ENCODE assay signal across 10 cellular contexts in genomic region chr17:42389902-42390301, GRCh38. TPM values are rescaled to one million over a fixed set of nuclear protein-coding genes. Genes with fewer than 3 reads are reported as not detected.
A peak's percentile ranks its signal among the peaks of the same experiment; 100 is the strongest.
DNase-seq lines count a peak whose midpoint lies in the region; ATAC-seq and TF ChIP-seq lines count a peak whose summit lies in the region.
"Had no signal": no experiment of that assay in that cellular context is flagged by ENCODE, and none has a peak within 500 bp of the region (broad histone marks: within the 10 kb centered on the region; RNA-seq: fewer than 3 reads in every experiment).

No MANE protein-coding gene starts in this region.

- no peak overlapping the region for H3K27ac ChIP-seq in CD8-positive, alpha-beta memory T cell (ENCODE audit: low read depth, low read length)
- peak overlapping the region; percentile 91 for H3K27ac ChIP-seq in OCI-LY3 (ENCODE audit: low read length)
- peak overlapping the region; percentile 99 for H3K27ac ChIP-seq in effector memory CD4-positive, alpha-beta T cell (ENCODE audit: insufficient read depth, low read length, poor library complexity, severe bottlenecking)

- no peak for DNase-seq in CD8-positive, alpha-beta memory T cell
- DNase-seq in effector memory CD4-positive, alpha-beta T cell: no peak
- no peak for DNase-seq in progenitor cell of endocrine pancreas (ENCODE audit: low spot score, unreplicated experiment)
- DNase-seq in ureter (ENCODE audit: low spot score): no peak
- no peak for DNase-seq in NCI-H82 treated with DMSO at 0.1 percent for 48 hours (lab: John Stamatoyannopoulos, UW; ENCODE audit: unreplicated experiment)
- DNase-seq: hippocampal formation, mucosa of descending colon, NCI-H1105 had no signal

- H3K4me1 ChIP-seq in CD8-positive, alpha-beta memory T cell (ENCODE audit: insufficient read depth, low read length): peaks cover 33% of the 10 kb centered on the region
- peaks cover 74% of the 10 kb centered on the region for H3K4me1 ChIP-seq in OCI-LY3 (ENCODE audit: low read length)
- peaks cover 6% of the 10 kb centered on the region for H3K4me1 ChIP-seq in effector memory CD4-positive, alpha-beta T cell (ENCODE audit: control insufficient read depth, insufficient read depth, low read length, poor library complexity, severe bottlenecking)

- TF ChIP-seq CTCF in OCI-LY3 (IDR thresholded peaks at IDR 0.05; ENCODE audit: low read depth, low read length) (no peak), progenitor cell of endocrine pancreas (IDR thresholded peaks at IDR 0.05; ENCODE audit: unreplicated experiment) (no peak)

- H3K27me3 ChIP-seq in CD8-positive, alpha-beta memory T cell (ENCODE audit: insufficient read depth, low read length, poor library complexity, severe bottlenecking): no peaks in the 10 kb centered on the region
- H3K27me3 ChIP-seq in OCI-LY3 (ENCODE audit: low read depth, low read length): no peaks in the 10 kb centered on the region
- H3K27me3 ChIP-seq in effector memory CD4-positive, alpha-beta T cell (replicated peaks; ENCODE audit: control insufficient read depth, insufficient read depth, low read length, poor library complexity, severe bottlenecking): no peaks in the 10 kb centered on the region

- H3K36me3 ChIP-seq in CD8-positive, alpha-beta memory T cell (ENCODE audit: insufficient read depth, low read length): no peaks in the 10 kb centered on the region
- H3K36me3 ChIP-seq in OCI-LY3 (replicated peaks; ENCODE audit: low read depth, low read length): peaks cover 23% of the 10 kb centered on the region
- H3K36me3 ChIP-seq in effector memory CD4-positive, alpha-beta T cell (ENCODE audit: control insufficient read depth, insufficient read depth, low read length): no peaks in the 10 kb centered on the region

- H3K9me3 ChIP-seq in CD8-positive, alpha-beta memory T cell (ENCODE audit: low read length): no peaks in the 10 kb centered on the region
- no peaks in the 10 kb centered on the region for H3K9me3 ChIP-seq in OCI-LY3 (ENCODE audit: insufficient read depth, low read length)
- H3K9me3 ChIP-seq in effector memory CD4-positive, alpha-beta T cell (ENCODE audit: control insufficient read depth, low read length): no peaks in the 10 kb centered on the region
- H3K9me3 ChIP-seq: mucosa of descending colon had no signal

- ATAC-seq in GM21515 (IDR thresholded peaks at IDR 0.05; ENCODE audit: unreplicated experiment): no peak
- ATAC-seq: mucosa of descending colon had no signal

- peaks cover 50% of the 10 kb centered on the region for H3K79me2 ChIP-seq in OCI-LY3 (ENCODE audit: low read length)

- H3K36me3 Mint-ChIP-seq in CD8-positive, alpha-beta memory T cell: peaks cover 0 to 17% (median 3%) of the 10 kb centered on the region in 3 donors
- H3K36me3 Mint-ChIP-seq in progenitor cell of endocrine pancreas (ENCODE audit: insufficient read depth): no peaks in the 10 kb centered on the region

- peaks cover 0 to 2% of the 10 kb centered on the region in 2 donors for H3K27me3 Mint-ChIP-seq in CD8-positive, alpha-beta memory T cell
- H3K27me3 Mint-ChIP-seq in progenitor cell of endocrine pancreas: peaks cover 14% of the 10 kb centered on the region

- peaks cover 29 to 48% (median 36%) of the 10 kb centered on the region in 3 donors for H3K4me1 Mint-ChIP-seq in CD8-positive, alpha-beta memory T cell
- peaks cover 25% of the 10 kb centered on the region for H3K4me1 Mint-ChIP-seq in progenitor cell of endocrine pancreas (ENCODE audit: low read depth)

- peak overlapping the region; percentile 83 for H3K4me2 ChIP-seq in OCI-LY3 (ENCODE audit: low read length)

- POLR2A ChIA-PET in CD8-positive, alpha-beta memory T cell (lab: Charles Lee): interaction anchor here (1.0 to 2.0 kb wide), 2 partner anchors 10 to 49 kb away, joined by 4 to 9 read pairs; no protein-coding TSS in a partner anchor

- peaks cover 27% of the 10 kb centered on the region for H4K20me1 ChIP-seq in OCI-LY3 (ENCODE audit: insufficient read depth, low read length)

- H3K4me3 Mint-ChIP-seq in CD8-positive, alpha-beta memory T cell: peak overlapping the region in 5 of 7 donors; percentile 28 to 94 (median 88)
- H3K4me3 Mint-ChIP-seq in progenitor cell of endocrine pancreas (ENCODE audit: low read depth): peak overlapping the region; percentile 44

- peak overlapping the region; percentile 73 for H3K9ac ChIP-seq in OCI-LY3 (ENCODE audit: low read length)

- CTCF ChIA-PET in CD8-positive, alpha-beta memory T cell (lab: Charles Lee): interaction anchor here (0.7 to 2.3 kb wide), 4 partner anchors 10 to 102 kb away, joined by 3 to 29 read pairs (median 10); partner anchors contain the start of gene STAT5A

- H2AFZ ChIP-seq in OCI-LY3 (ENCODE audit: low read depth, low read length): no peak overlapping the region

- H3K4me3 ChIP-seq in CD8-positive, alpha-beta memory T cell (ENCODE audit: low read length): peak overlapping the region; percentile 76
- H3K4me3 ChIP-seq in OCI-LY3 (ENCODE audit: low read length): peak overlapping the region; percentile 74
- H3K4me3 ChIP-seq in effector memory CD4-positive, alpha-beta T cell (ENCODE audit: insufficient read depth, low read depth, low read length, poor library complexity, severe bottlenecking): no peak overlapping the region
- H3K4me3 ChIP-seq: mucosa of descending colon had no signal

- H3K27ac Mint-ChIP-seq in CD8-positive, alpha-beta memory T cell: peak overlapping the region; percentile 99 to 100 (median 100)
- H3K27ac Mint-ChIP-seq in progenitor cell of endocrine pancreas: peak overlapping the region; percentile 73

- no peaks in the 10 kb centered on the region for H3K9me3 Mint-ChIP-seq in CD8-positive, alpha-beta memory T cell
- no peaks in the 10 kb centered on the region for H3K9me3 Mint-ChIP-seq in progenitor cell of endocrine pancreas (ENCODE audit: low read depth)

RNA-seq across cellular contexts. Expression of gene STAT3, which starts 1.7 kb away (rescaled TPM):
- total RNA-seq in CD8-positive, alpha-beta memory T cell: 100 to 1,000 TPM; 148 to 155 TPM
- polyA plus RNA-seq in CD8-positive, alpha-beta memory T cell: 166 TPM
- total RNA-seq in progenitor cell of endocrine pancreas (41.2 and 42.2 TPM in 2 replicates), ureter (295 TPM)

RNA-seq across cellular contexts. Expression of gene CAVIN1, which starts 33.2 kb away (rescaled TPM):
- under 1 TPM; 0.18 to 0.22 TPM for total RNA-seq in CD8-positive, alpha-beta memory T cell
- not detected for polyA plus RNA-seq in CD8-positive, alpha-beta memory T cell
- total RNA-seq in progenitor cell of endocrine pancreas (1.1 and 1.8 TPM in 2 replicates), ureter (177 TPM)

Comparison
In these comparisons a context has a peak if more than half of its experiments do, and no peak if none do; other contexts are left out.
1. RNA of gene CAVIN1, which starts 33.2 kb away (total RNA-seq): 177 TPM in ureter (single experiment); 1.1 to 1.8 TPM in progenitor cell of endocrine pancreas and 0.18 to 0.22 TPM in CD8-positive, alpha-beta memory T cell; every median in the first group is over 10 times any median in the second.